Comparison of ENCODE assay signal across 20 cellular contexts in the genomic region with DNA sequence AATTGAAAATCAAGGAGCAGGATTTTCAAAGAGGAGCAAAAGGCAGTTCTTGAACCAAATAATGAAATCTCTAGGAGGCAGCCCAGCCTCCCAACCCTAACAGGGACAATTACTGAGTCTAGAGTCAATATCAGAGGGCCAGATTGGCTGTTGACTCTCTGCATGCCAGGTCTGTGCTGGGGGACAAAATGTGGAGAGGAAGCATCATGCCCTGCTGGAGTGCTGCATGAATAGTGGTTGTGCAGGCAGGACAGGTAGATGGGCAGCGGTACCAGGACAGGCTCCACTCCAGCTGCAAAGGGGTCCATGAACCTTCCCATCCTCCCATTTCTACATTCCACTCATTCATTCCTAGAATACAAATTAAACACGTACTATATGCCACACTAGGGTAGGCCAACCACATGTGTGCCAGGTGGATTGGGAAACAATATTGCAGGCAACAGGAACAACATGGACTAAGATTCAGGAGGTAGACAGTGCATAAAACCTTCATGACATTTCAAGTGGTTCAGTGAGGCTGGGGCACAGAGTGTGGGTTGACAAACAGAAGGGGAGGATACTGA. TPM values are rescaled to one million over a fixed set of nuclear protein-coding genes. Genes with fewer than 3 reads are reported as not detected.
DNase-seq lines count a peak whose midpoint lies in the region; ATAC-seq, FAIRE-seq and TF ChIP-seq lines count a peak whose summit lies in the region.
"Had no signal": no experiment of that assay in that cellular context is flagged by ENCODE, and none has a peak within 500 bp of the region (broad histone marks: within the 10 kb centered on the region; RNA-seq: fewer than 3 reads in every experiment).

No MANE protein-coding gene starts in this region.

- TF ChIP-seq EP300 in HepG2 (IDR thresholded peaks at IDR 0.05; ENCODE audit: low read depth in 2 of 2, low read length in 2 of 2) (no peak), HepG2 (CRISPR knock-in tag; IDR thresholded peaks at IDR 0.05; ENCODE audit: borderline replicate concordance) (no peak)

- 38% methylated on average over 2 of the region's 2 CpGs for WGBS in HepG2 (ENCODE audit: low lambda C conversion rate)

- CTCF ChIA-PET in HepG2 (lab: Yijun Ruan, JAX; ENCODE audit: low intra/inter-chr PET ratio, low total read pairs) = no interaction called here

- no peak for TF ChIP-seq RAD21 in HepG2 (CRISPR knock-in tag; IDR thresholded peaks at IDR 0.05)

- no peak overlapping the region for H3K9ac ChIP-seq in HepG2 (ENCODE audit: insufficient read depth, low read depth, low read length)
- H3K9ac ChIP-seq: KMS-11 had no signal

- no peaks in the 10 kb centered on the region for H3K79me2 ChIP-seq in HepG2 (ENCODE audit: insufficient read depth, low read length)

- DNase-seq in NCI-H774 (lab: John Stamatoyannopoulos, UW) (peak; percentile 5), HepG2 (ENCODE audit: low spot score) (no peak), AG08396 (ENCODE audit: low spot score) (no peak), NCI-H1105 treated with DMSO at 0.1 percent for 48 hours (lab: John Stamatoyannopoulos, UW) (no peak)
- DNase-seq: BE2C; CD8-positive, alpha-beta T cell; COR-L47; DMS79; GOT3 had no signal

- no peak overlapping the region for H3K4me3 ChIP-seq in HepG2 (replicated peaks in 1 of 3; ENCODE audit: insufficient read depth in 1 of 3, low read depth in 2 of 3, low read length in 3 of 3)
- H3K4me3 ChIP-seq: GM12878, HAP-1 had no signal

- no peaks in the 10 kb centered on the region for H3K9me3 ChIP-seq in HepG2 (ENCODE audit: low read length)
- H3K9me3 ChIP-seq: BE2C, HAP-1 had no signal

- no peak overlapping the region for H3K27ac Mint-ChIP-seq in stimulated activated memory B cell treated with anti-CD40 and anti-IgM and Interleukin-4, amounts not matched to agents 10 μg/mL and 1 μg/mL and 100 μg/mL, for 72 hours
- H3K27ac Mint-ChIP-seq: CD14-positive monocyte; CD8-positive, alpha-beta T cell had no signal

- no peaks in the 10 kb centered on the region for H3K4me1 Mint-ChIP-seq in stimulated activated memory B cell treated with anti-CD40 and anti-IgM and Interleukin-4, amounts not matched to agents 10 μg/mL and 1 μg/mL and 100 μg/mL, for 72 hours

- no peak for TF ChIP-seq POLR2A in HepG2 (IDR thresholded peaks at IDR 0.05; ENCODE audit: insufficient read depth in 1 of 2, low read depth in 2 of 2, low read length in 2 of 2)

- H3K4me1 ChIP-seq in HepG2 (ENCODE audit: insufficient read depth, low read length) = peaks cover 49% of the 10 kb centered on the region
- H3K4me1 ChIP-seq: BE2C, HAP-1 had no signal

- no peak for FAIRE-seq in HepG2 (lab: Jason Lieb, UNC)
- FAIRE-seq: A204.1, D721Med, GM12878 had no signal

- in situ Hi-C loops in HepG2 (cut with HindIII; ENCODE audit: extremely low pct_ligation_motif_present, low pct_unique_long_range_greater_than_20kb) = no loop called here

- no peaks in the 10 kb centered on the region for H3K27me3 Mint-ChIP-seq in stimulated activated memory B cell treated with anti-CD40 and anti-IgM and Interleukin-4, amounts not matched to agents 10 μg/mL and 1 μg/mL and 100 μg/mL, for 72 hours

- no TSS peak for BruUV-seq in HepG2 (replicated peaks; lab: Mats Ljungman, UMichigan)

- no peaks in the 10 kb centered on the region for H3K36me3 ChIP-seq in HepG2 (replicated peaks in 1 of 2; ENCODE audit: control insufficient read depth in 1 of 2, insufficient read depth in 2 of 2, low read length in 2 of 2)
- H3K36me3 ChIP-seq: BE2C, HAP-1 had no signal

- H3K27ac ChIP-seq in C4-2B (peak overlapping the region; percentile 53), HepG2 (ENCODE audit: extremely low read length, insufficient read depth, low read length) (peak overlapping the region; percentile 2)
- H3K27ac ChIP-seq: HL-60, KMS-11 had no signal

- intact Hi-C loops in HepG2 (cut with micrococcal nuclease; ENCODE audit: unreplicated experiment) = loop anchor here (1.0 to 5.0 kb wide), 2 partner anchors 58 to 135 kb away; no protein-coding TSS in a partner anchor

- H2AFZ ChIP-seq in HepG2 (ENCODE audit: low read length) = no peak overlapping the region

- no peak overlapping the region for H3K4me3 Mint-ChIP-seq in stimulated activated memory B cell treated with anti-CD40 and anti-IgM and Interleukin-4, amounts not matched to agents 10 μg/mL and 1 μg/mL and 100 μg/mL, for 72 hours
- H3K4me3 Mint-ChIP-seq: CD14-positive monocyte; CD8-positive, alpha-beta T cell had no signal

- H4K20me1 ChIP-seq in HepG2 (ENCODE audit: insufficient read depth, low read length) = no peaks in the 10 kb centered on the region

- TF ChIP-seq CTCF in C4-2B (conservative IDR thresholded peaks at IDR 0.05) = no peak
- no peak for TF ChIP-seq CTCF in HepG2 (CRISPR knock-in tag; IDR thresholded peaks at IDR 0.05)

- H3K4me2 ChIP-seq in HepG2 (ENCODE audit: low read depth, low read length) = 0 out of 2 replicates have a peak overlapping the region, but pooled peaks have one; percentile 5
- H3K4me2 ChIP-seq: KMS-11 had no signal

- ATAC-seq in HepG2 (peak; percentile 64), HG03095 (IDR thresholded peaks at IDR 0.05; ENCODE audit: unreplicated experiment) (no peak)
- ATAC-seq in stimulated activated memory B cell treated with anti-CD40 and anti-IgM and Interleukin-4, amounts not matched to agents 10 μg/mL and 1 μg/mL and 100 μg/mL, for 72 hours = peak; percentile 13
- ATAC-seq: CD8-positive, alpha-beta T cell; GM12878 had no signal

- H3K9me3 Mint-ChIP-seq in stimulated activated memory B cell treated with anti-CD40 and anti-IgM and Interleukin-4, amounts not matched to agents 10 μg/mL and 1 μg/mL and 100 μg/mL, for 72 hours = no peaks in the 10 kb centered on the region
- H3K9me3 Mint-ChIP-seq: CD8-positive, alpha-beta T cell had no signal

- no peaks in the 10 kb centered on the region for H3K27me3 ChIP-seq in HepG2 (ENCODE audit: control insufficient read depth in 1 of 2, insufficient read depth in 2 of 2, low read length in 2 of 2)
- H3K27me3 ChIP-seq: BE2C had no signal

- POLR2A ChIA-PET in HepG2 (lab: Yijun Ruan, JAX) = no interaction called here

- H3K36me3 Mint-ChIP-seq in stimulated activated memory B cell treated with anti-CD40 and anti-IgM and Interleukin-4, amounts not matched to agents 10 μg/mL and 1 μg/mL and 100 μg/mL, for 72 hours = no peaks in the 10 kb centered on the region
- H3K36me3 Mint-ChIP-seq: CD14-positive monocyte; CD8-positive, alpha-beta T cell had no signal

RNA-seq across cellular contexts. Expression of gene MAT1A, which starts 30.4 kb away (rescaled TPM):
- 76.9 and 101 TPM in 2 replicates for total RNA-seq in HepG2 (2016; rRNA removed; fragmentation: Illumina TruSeq; extraction: Trizol)
- total RNA-seq in HepG2 (2016; cell fraction: cytosol; rRNA removed; fragmentation: Illumina TruSeq; extraction: Trizol; ENCODE audit: low read depth) = 8.2 and 9.7 TPM in 2 replicates
- 77.4 and 101 TPM in 2 replicates for total RNA-seq in HepG2 (2016; cell fraction: insoluble cytoplasmic fraction; rRNA removed; fragmentation: Illumina TruSeq; extraction: Trizol)
- total RNA-seq in HepG2 (2016; cell fraction: membrane; rRNA removed; fragmentation: Illumina TruSeq; extraction: Trizol) = 35.3 and 36.5 TPM in 2 replicates
- total RNA-seq in HepG2 (2016; cell fraction: nucleus; rRNA removed; fragmentation: Illumina TruSeq; extraction: Trizol) = 51.9 and 57.9 TPM in 2 replicates
- polyA plus RNA-seq in HepG2 (2011; rRNA removed) = 57.1 and 71.8 TPM in 2 replicates
- polyA plus RNA-seq in HepG2 (2011; cell fraction: cytosol; rRNA removed) = 67.8 and 68.7 TPM in 2 replicates
- polyA plus RNA-seq in HepG2 (2011; cell fraction: nucleus; rRNA removed) = 86.2 and 106 TPM in 2 replicates
- polyA plus RNA-seq in HepG2 (2012) = 51.2 and 64.8 TPM in 2 replicates
- polyA plus RNA-seq in HepG2 (2016; cell fraction: cytosol; fragmentation: Illumina TruSeq; extraction: Trizol; ENCODE audit: low read depth) = 7.9 and 9.8 TPM in 2 replicates
- polyA plus RNA-seq in HepG2 (2016; cell fraction: insoluble cytoplasmic fraction; fragmentation: Illumina TruSeq; extraction: Trizol; ENCODE audit: low read depth) = 98.3 and 108 TPM in 2 replicates
- polyA plus RNA-seq in HepG2 (2016; cell fraction: membrane; fragmentation: Illumina TruSeq; extraction: Trizol; ENCODE audit: low read depth) = 26.5 and 26.9 TPM in 2 replicates
- 93.4 and 100 TPM in 2 replicates for polyA plus RNA-seq in HepG2 (2016; cell fraction: nucleus; fragmentation: Illumina TruSeq; extraction: Trizol; ENCODE audit: insufficient read depth, low read depth)
- polyA minus RNA-seq in HepG2 (2011; rRNA and poly(A)+ RNA removed; ENCODE audit: low replicate concordance) = 0.07 and 103 TPM in 2 replicates
- 28.5 and 32.8 TPM in 2 replicates for polyA minus RNA-seq in HepG2 (2011; cell fraction: cytosol; rRNA and poly(A)+ RNA removed)
- 23.2 and 35.9 TPM in 2 replicates for polyA minus RNA-seq in HepG2 (2011; cell fraction: nucleus; rRNA and poly(A)+ RNA removed)
- total RNA-seq: CD8-positive, alpha-beta T cell had no signal
- polyA plus RNA-seq: CD14-positive monocyte, GM12878 had no signal

RNA-seq across cellular contexts. Expression of gene DYDC1, which starts 36.7 kb away (rescaled TPM):
- total RNA-seq in HepG2 (2016; rRNA removed; fragmentation: Illumina TruSeq; extraction: Trizol) = not detected in 2 replicates
- not detected in 2 replicates for total RNA-seq in HepG2 (2016; cell fraction: cytosol; rRNA removed; fragmentation: Illumina TruSeq; extraction: Trizol; ENCODE audit: low read depth)
- not detected in 2 replicates for total RNA-seq in HepG2 (2016; cell fraction: insoluble cytoplasmic fraction; rRNA removed; fragmentation: Illumina TruSeq; extraction: Trizol)
- total RNA-seq in HepG2 (2016; cell fraction: membrane; rRNA removed; fragmentation: Illumina TruSeq; extraction: Trizol) = not detected in 2 replicates
- not detected in 2 replicates for total RNA-seq in HepG2 (2016; cell fraction: nucleus; rRNA removed; fragmentation: Illumina TruSeq; extraction: Trizol)
- polyA plus RNA-seq in HepG2 (2011; rRNA removed) = not detected in 2 replicates
- not detected in 2 replicates for polyA plus RNA-seq in HepG2 (2011; cell fraction: cytosol; rRNA removed)
- polyA plus RNA-seq in HepG2 (2011; cell fraction: nucleus; rRNA removed) = not detected in 2 replicates
- not detected in 2 replicates for polyA plus RNA-seq in HepG2 (2012)
- not detected in 2 replicates for polyA plus RNA-seq in HepG2 (2016; cell fraction: cytosol; fragmentation: Illumina TruSeq; extraction: Trizol; ENCODE audit: low read depth)
- not detected in 2 replicates for polyA plus RNA-seq in HepG2 (2016; cell fraction: insoluble cytoplasmic fraction; fragmentation: Illumina TruSeq; extraction: Trizol; ENCODE audit: low read depth)
- not detected in 2 replicates for polyA plus RNA-seq in HepG2 (2016; cell fraction: membrane; fragmentation: Illumina TruSeq; extraction: Trizol; ENCODE audit: low read depth)
- polyA plus RNA-seq in HepG2 (2016; cell fraction: nucleus; fragmentation: Illumina TruSeq; extraction: Trizol; ENCODE audit: insufficient read depth, low read depth) = not detected in 2 replicates
- polyA minus RNA-seq in HepG2 (2011; rRNA and poly(A)+ RNA removed; ENCODE audit: low replicate concordance) = not detected in 2 replicates
- not detected in 2 replicates for polyA minus RNA-seq in HepG2 (2011; cell fraction: cytosol; rRNA and poly(A)+ RNA removed)
- not detected in 2 replicates for polyA minus RNA-seq in HepG2 (2011; cell fraction: nucleus; rRNA and poly(A)+ RNA removed)
- total RNA-seq: CD8-positive, alpha-beta T cell; G401; GM12878 had no signal
- polyA plus RNA-seq: CD14-positive monocyte, GM12878 had no signal

RNA-seq across cellular contexts. Expression of gene DYDC2, which starts 36.8 kb away (rescaled TPM):
- 2.3 and 4.2 TPM in 2 replicates for total RNA-seq in HepG2 (2016; rRNA removed; fragmentation: Illumina TruSeq; extraction: Trizol)
- total RNA-seq in HepG2 (2016; cell fraction: cytosol; rRNA removed; fragmentation: Illumina TruSeq; extraction: Trizol; ENCODE audit: low read depth) = 2.6 and 2.8 TPM in 2 replicates
- 2.9 and 3.6 TPM in 2 replicates for total RNA-seq in HepG2 (2016; cell fraction: insoluble cytoplasmic fraction; rRNA removed; fragmentation: Illumina TruSeq; extraction: Trizol)
- total RNA-seq in HepG2 (2016; cell fraction: membrane; rRNA removed; fragmentation: Illumina TruSeq; extraction: Trizol) = 6.5 and 7.7 TPM in 2 replicates
- 1.3 TPM in 2 replicates for total RNA-seq in HepG2 (2016; cell fraction: nucleus; rRNA removed; fragmentation: Illumina TruSeq; extraction: Trizol)
- polyA plus RNA-seq in HepG2 (2011; rRNA removed) = 0.98 and 2.3 TPM in 2 replicates
- 0.59 and 1.8 TPM in 2 replicates for polyA plus RNA-seq in HepG2 (2011; cell fraction: cytosol; rRNA removed)
- polyA plus RNA-seq in HepG2 (2011; cell fraction: nucleus; rRNA removed) = 0.27 and 1.1 TPM in 2 replicates
- 4.0 and 6.8 TPM in 2 replicates for polyA plus RNA-seq in HepG2 (2012)
- polyA plus RNA-seq in HepG2 (2016; cell fraction: cytosol; fragmentation: Illumina TruSeq; extraction: Trizol; ENCODE audit: low read depth) = 3.9 and 4.9 TPM in 2 replicates
- polyA plus RNA-seq in HepG2 (2016; cell fraction: insoluble cytoplasmic fraction; fragmentation: Illumina TruSeq; extraction: Trizol; ENCODE audit: low read depth) = 3.9 and 4.6 TPM in 2 replicates
- polyA plus RNA-seq in HepG2 (2016; cell fraction: membrane; fragmentation: Illumina TruSeq; extraction: Trizol; ENCODE audit: low read depth) = 6.4 and 7.3 TPM in 2 replicates
- polyA plus RNA-seq in HepG2 (2016; cell fraction: nucleus; fragmentation: Illumina TruSeq; extraction: Trizol; ENCODE audit: insufficient read depth, low read depth) = 3.3 and 6.0 TPM in 2 replicates
- polyA minus RNA-seq in HepG2 (2011; rRNA and poly(A)+ RNA removed; ENCODE audit: low replicate concordance) = 0.32 TPM in 1 of 2 replicates, not detected in the other
- 0.53 and 1.3 TPM in 2 replicates for polyA minus RNA-seq in HepG2 (2011; cell fraction: cytosol; rRNA and poly(A)+ RNA removed)
- polyA minus RNA-seq in HepG2 (2011; cell fraction: nucleus; rRNA and poly(A)+ RNA removed) = 0.62 TPM in 1 of 2 replicates, not detected in the other
- total RNA-seq: CD8-positive, alpha-beta T cell; G401; GM12878 had no signal
- polyA plus RNA-seq: CD14-positive monocyte had no signal
